29 cellular contexts compared by ENCODE assay signal in the genomic region with DNA sequence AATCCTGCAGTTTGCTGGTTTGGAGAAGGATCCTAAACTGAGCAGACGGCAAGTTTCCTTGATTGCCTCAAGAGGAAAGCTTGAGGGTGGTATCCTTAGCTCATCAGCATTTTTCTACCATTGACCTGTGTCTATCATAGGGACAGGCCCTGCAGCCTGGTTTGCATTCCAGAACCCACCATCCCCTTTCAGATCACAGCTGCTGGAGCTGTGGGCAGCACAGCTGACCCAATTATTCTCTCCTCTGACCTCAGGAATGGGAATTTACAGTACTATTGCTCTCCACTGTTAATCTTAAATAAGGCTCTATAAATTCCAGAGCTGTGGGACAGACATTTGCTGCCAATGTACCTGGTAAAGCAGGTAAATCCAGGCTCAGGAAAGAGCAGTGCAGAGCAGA.
"Had no signal": no experiment of that assay in that cellular context is flagged by ENCODE, and none has a peak within 500 bp of the region (broad histone marks: within the 10 kb centered on the region; RNA-seq: fewer than 3 reads in every experiment).

No MANE protein-coding gene starts in this region.

- H3K4me1 ChIP-seq: ascending aorta, foreskin keratinocyte, neural progenitor cell, parathyroid adenoma, right atrium auricular region, spleen, uterus had no signal

- H3K9me3 ChIP-seq: ascending aorta, esophagus muscularis mucosa, right atrium auricular region, spleen, thoracic aorta, uterus had no signal

- H3K27me3 ChIP-seq: ascending aorta, brain microvascular endothelial cell, foreskin keratinocyte, neural progenitor cell, right atrium auricular region, spleen, uterus had no signal

- H2AFZ ChIP-seq: neural progenitor cell, parathyroid adenoma had no signal

- DNase-seq: activated CD4-positive, alpha-beta T cell treated with anti-CD3 and anti-CD28 coated beads for 36 hours; activated CD4-positive, CD25-positive, alpha-beta regulatory T cell; activated CD8-positive, alpha-beta memory T cell treated with anti-CD3 and anti-CD28 coated beads, Interleukin-2, amount 10 ng/mL, durations not matched to agents 7 days and 5 days; activated CD8-positive, alpha-beta T cell treated with anti-CD3 and anti-CD28 coated beads, Interleukin-2, amount 10 ng/mL, durations not matched to agents 7 days and 5 days; activated naive CD4-positive, alpha-beta T cell treated with Interleukin-2 at 50 U/mL for 16 hours; activated naive CD8-positive, alpha-beta T cell treated with anti-CD3 and anti-CD28 coated beads for 36 hours; activated T-cell treated with anti-CD3 and anti-CD28 coated beads, Interleukin-2, amount 50 U/mL, for 72 hours; brain microvascular endothelial cell; caudate nucleus; effector CD4-positive, alpha-beta T cell; foreskin keratinocyte; left colon; mammary epithelial cell; naive thymus-derived CD8-positive, alpha-beta T cell; occipital lobe; spleen; stimulated activated naive CD4-positive, alpha-beta T cell treated with Interleukin-2 at 50 U/mL for 16 hours; T-cell; uterus had no signal

- H3K9me3 Mint-ChIP-seq: activated naive CD8-positive, alpha-beta T cell treated with anti-CD3 and anti-CD28 coated beads for 36 hours; activated T-cell treated with anti-CD3 and anti-CD28 coated beads, Interleukin-2, amount 50 U/mL, for 72 hours; dendritic cell treated with granulocyte-macrophage colony-stimulating factor and Interleukin-4, amounts not matched to agents 40 ng/mL and 50 ng/mL, for 4 days; mesothelial cell of epicardium; T-cell; type B pancreatic cell had no signal

- H3K4me3 ChIP-seq: ascending aorta, esophagus muscularis mucosa, neural progenitor cell, right atrium auricular region, spleen, thoracic aorta, uterus had no signal

- H3K4me1 Mint-ChIP-seq: activated CD4-positive, alpha-beta T cell treated with anti-CD3 and anti-CD28 coated beads for 36 hours; activated CD8-positive, alpha-beta memory T cell treated with anti-CD3 and anti-CD28 coated beads, Interleukin-2, amount 10 ng/mL, durations not matched to agents 7 days and 5 days; activated naive CD8-positive, alpha-beta T cell treated with anti-CD3 and anti-CD28 coated beads for 36 hours; mesothelial cell of epicardium; naive thymus-derived CD8-positive, alpha-beta T cell; neural progenitor cell; T-cell had no signal

- ATAC-seq: activated CD4-positive, alpha-beta T cell treated with anti-CD3 and anti-CD28 coated beads for 36 hours; activated CD8-positive, alpha-beta memory T cell treated with anti-CD3 and anti-CD28 coated beads, Interleukin-2, amount 10 ng/mL, durations not matched to agents 7 days and 5 days; activated CD8-positive, alpha-beta T cell treated with anti-CD3 and anti-CD28 coated beads, Interleukin-2, amount 10 ng/mL, durations not matched to agents 7 days and 5 days; activated T-cell treated with anti-CD3 and anti-CD28 coated beads, Interleukin-2, amount 50 U/mL, for 72 hours; foreskin keratinocyte; left colon; naive thymus-derived CD8-positive, alpha-beta T cell; T-cell had no signal

- H3K4me3 Mint-ChIP-seq: activated CD4-positive, alpha-beta T cell treated with anti-CD3 and anti-CD28 coated beads for 36 hours; activated CD8-positive, alpha-beta memory T cell treated with anti-CD3 and anti-CD28 coated beads, Interleukin-2, amount 10 ng/mL, durations not matched to agents 7 days and 5 days; activated CD8-positive, alpha-beta T cell treated with anti-CD3 and anti-CD28 coated beads, Interleukin-2, amount 10 ng/mL, durations not matched to agents 7 days and 5 days; activated naive CD8-positive, alpha-beta T cell treated with anti-CD3 and anti-CD28 coated beads for 36 hours; activated T-cell treated with anti-CD3 and anti-CD28 coated beads, Interleukin-2, amount 50 U/mL, for 72 hours; dendritic cell treated with granulocyte-macrophage colony-stimulating factor and Interleukin-4, amounts not matched to agents 40 ng/mL and 50 ng/mL, for 4 days; mesothelial cell of epicardium; naive thymus-derived CD8-positive, alpha-beta T cell; neural progenitor cell; T-cell; type B pancreatic cell had no signal

- H3K27ac ChIP-seq: ascending aorta, brain microvascular endothelial cell, esophagus muscularis mucosa, foreskin keratinocyte, neural progenitor cell, parathyroid adenoma, right atrium auricular region, spleen, thoracic aorta, uterus had no signal

- H3K79me2 ChIP-seq: parathyroid adenoma had no signal

- H3K9ac ChIP-seq: neural progenitor cell, parathyroid adenoma had no signal

- H3K4me2 ChIP-seq: neural progenitor cell had no signal

- H3K27me3 Mint-ChIP-seq: activated CD8-positive, alpha-beta memory T cell treated with anti-CD3 and anti-CD28 coated beads, Interleukin-2, amount 10 ng/mL, durations not matched to agents 7 days and 5 days; activated naive CD8-positive, alpha-beta T cell treated with anti-CD3 and anti-CD28 coated beads for 36 hours; dendritic cell treated with granulocyte-macrophage colony-stimulating factor and Interleukin-4, amounts not matched to agents 40 ng/mL and 50 ng/mL, for 4 days had no signal

- FAIRE-seq: islet of Langerhans had no signal

- H3K36me3 Mint-ChIP-seq: activated CD8-positive, alpha-beta memory T cell treated with anti-CD3 and anti-CD28 coated beads, Interleukin-2, amount 10 ng/mL, durations not matched to agents 7 days and 5 days; activated naive CD8-positive, alpha-beta T cell treated with anti-CD3 and anti-CD28 coated beads for 36 hours; mesothelial cell of epicardium; naive thymus-derived CD8-positive, alpha-beta T cell; neural progenitor cell; T-cell; type B pancreatic cell had no signal

- H3K36me3 ChIP-seq: ascending aorta, brain microvascular endothelial cell, esophagus muscularis mucosa, neural progenitor cell, right atrium auricular region, spleen, thoracic aorta, uterus had no signal

- H3K27ac Mint-ChIP-seq: activated CD4-positive, alpha-beta T cell treated with anti-CD3 and anti-CD28 coated beads for 36 hours; activated CD8-positive, alpha-beta memory T cell treated with anti-CD3 and anti-CD28 coated beads, Interleukin-2, amount 10 ng/mL, durations not matched to agents 7 days and 5 days; activated CD8-positive, alpha-beta T cell treated with anti-CD3 and anti-CD28 coated beads, Interleukin-2, amount 10 ng/mL, durations not matched to agents 7 days and 5 days; activated naive CD8-positive, alpha-beta T cell treated with anti-CD3 and anti-CD28 coated beads for 36 hours; activated T-cell treated with anti-CD3 and anti-CD28 coated beads, Interleukin-2, amount 50 U/mL, for 72 hours; dendritic cell treated with granulocyte-macrophage colony-stimulating factor and Interleukin-4, amounts not matched to agents 40 ng/mL and 50 ng/mL, for 4 days; mesothelial cell of epicardium; naive thymus-derived CD8-positive, alpha-beta T cell; neural progenitor cell; T-cell; type B pancreatic cell had no signal
